8 cellular contexts compared by ENCODE assay signal in genomic region chr22:22745225-22746060, GRCh38.
A peak's percentile ranks its signal among the peaks of the same experiment; 100 is the strongest.
DNase-seq lines count a peak whose midpoint lies in the region; ATAC-seq and TF ChIP-seq lines count a peak whose summit lies in the region.

No MANE protein-coding gene starts in this region.

- ATAC-seq in activated CD4-positive, alpha-beta T cell treated with anti-CD3 and anti-CD28 coated beads for 36 hours = peak; percentile 66
- no peak for ATAC-seq in HG03196 (IDR thresholded peaks at IDR 0.05; ENCODE audit: unreplicated experiment)
- no peak for ATAC-seq in omental fat pad (ENCODE audit: low FRiP score)

- POLR2A ChIA-PET in activated CD4-positive, alpha-beta T cell treated with anti-CD3 and anti-CD28 coated beads for 36 hours (lab: Charles Lee) = interaction anchor here (1.2 kb wide), 1 partner anchor 8 kb away, joined by 3 read pairs; no protein-coding TSS in a partner anchor

- CTCF ChIA-PET in activated CD4-positive, alpha-beta T cell treated with anti-CD3 and anti-CD28 coated beads for 36 hours (lab: Charles Lee) = interaction anchor here (0.6 to 3.7 kb wide), 28 partner anchors 8 to 287 kb away, joined by 3 to 15 read pairs (median 4); no protein-coding TSS in a partner anchor

- H3K9me3 ChIP-seq in esophagus squamous epithelium = no peaks in the 10 kb centered on the region
- H3K9me3 ChIP-seq in prostate gland = no peaks in the 10 kb centered on the region

- H3K4me1 ChIP-seq in esophagus squamous epithelium (no peaks in the 10 kb centered on the region), prostate gland (replicated peaks) (no peaks in the 10 kb centered on the region)

- H3K27me3 Mint-ChIP-seq in HFFc6 (ENCODE audit: insufficient read depth) = peaks cover 14% of the 10 kb centered on the region
- peaks cover 13% of the 10 kb centered on the region for H3K27me3 Mint-ChIP-seq in activated CD4-positive, alpha-beta T cell treated with anti-CD3 and anti-CD28 coated beads for 36 hours

- H3K27me3 ChIP-seq in esophagus squamous epithelium = peaks cover 0 to 42% (median 0%) of the 10 kb centered on the region in 4 donors
- no peaks in the 10 kb centered on the region for H3K27me3 ChIP-seq in prostate gland (replicated peaks; ENCODE audit: insufficient read depth)

- 22 to 38% methylated on average over 4 to 5 of the region's 8 CpGs for WGBS in esophagus squamous epithelium, 2 donors
- 52% methylated on average over 8 of the region's 8 CpGs for WGBS in prostate gland

- no peaks in the 10 kb centered on the region for H3K9me3 Mint-ChIP-seq in HFFc6
- H3K9me3 Mint-ChIP-seq in activated CD4-positive, alpha-beta T cell treated with anti-CD3 and anti-CD28 coated beads for 36 hours (ENCODE audit: low read depth) = no peaks in the 10 kb centered on the region

- H3K36me3 ChIP-seq in esophagus squamous epithelium (no peaks in the 10 kb centered on the region), prostate gland (no peaks in the 10 kb centered on the region)

- TF ChIP-seq CTCF in HFFc6 (IDR thresholded peaks at IDR 0.05) = peak; percentile 66
- TF ChIP-seq CTCF in esophagus squamous epithelium (IDR thresholded peaks at IDR 0.05) = peak in 4 of 6 experiments; percentile 14 to 62 (median 45)
- peak in 3 of 4 experiments; percentile 13 to 52 (median 34) for TF ChIP-seq CTCF in prostate gland (IDR thresholded peaks at IDR 0.05)
- no peak for TF ChIP-seq CTCF in omental fat pad (IDR thresholded peaks at IDR 0.05)

- H3K27ac Mint-ChIP-seq in HFFc6 = no peak overlapping the region
- no peak overlapping the region for H3K27ac Mint-ChIP-seq in activated CD4-positive, alpha-beta T cell treated with anti-CD3 and anti-CD28 coated beads for 36 hours

- H3K4me3 ChIP-seq in esophagus squamous epithelium = no peak overlapping the region
- H3K4me3 ChIP-seq in prostate gland = no peak overlapping the region

- intact Hi-C loops in activated CD4-positive, alpha-beta T cell treated with anti-CD3 and anti-CD28 coated beads for 36 hours (cut with DNase I, micrococcal nuclease) = loop anchor here in 1 of 2 experiments (5.0 kb wide), 1 partner anchor 283 kb away; no protein-coding TSS in a partner anchor
- intact Hi-C loops in esophagus squamous epithelium (cut with DNase I) = no loop called here
- intact Hi-C loops in prostate gland (cut with DNase I) = no loop called here

- H3K27ac ChIP-seq in esophagus squamous epithelium = no peak overlapping the region
- no peak overlapping the region for H3K27ac ChIP-seq in prostate gland

- H3K36me3 Mint-ChIP-seq in HFFc6 (ENCODE audit: low read depth) = no peaks in the 10 kb centered on the region
- H3K36me3 Mint-ChIP-seq in activated CD4-positive, alpha-beta T cell treated with anti-CD3 and anti-CD28 coated beads for 36 hours (ENCODE audit: low read depth) = no peaks in the 10 kb centered on the region

- H3K4me3 Mint-ChIP-seq in HFFc6 = no peak overlapping the region
- no peak overlapping the region for H3K4me3 Mint-ChIP-seq in activated CD4-positive, alpha-beta T cell treated with anti-CD3 and anti-CD28 coated beads for 36 hours

- DNase-seq in NCI-H2107 (lab: John Stamatoyannopoulos, UW) (peak; percentile 1), NCI-H2107 treated with DMSO at 0.1 percent for 48 hours (lab: John Stamatoyannopoulos, UW; ENCODE audit: unreplicated experiment) (no peak), HFFc6 (peak; percentile 11), esophagus squamous epithelium (lab: John Stamatoyannopoulos, UW) (no peak), prostate gland (ENCODE audit: low spot score) (peak; percentile 14), omental fat pad (ENCODE audit: low spot score) (no peak)
- DNase-seq in activated CD4-positive, alpha-beta T cell treated with anti-CD3 and anti-CD28 coated beads for 36 hours = peak; percentile 67

- H3K4me1 Mint-ChIP-seq in HFFc6 (ENCODE audit: low read depth) = no peaks in the 10 kb centered on the region
- no peaks in the 10 kb centered on the region for H3K4me1 Mint-ChIP-seq in activated CD4-positive, alpha-beta T cell treated with anti-CD3 and anti-CD28 coated beads for 36 hours

- no peak for TF ChIP-seq POLR2A in esophagus squamous epithelium (IDR thresholded peaks at IDR 0.05)
- TF ChIP-seq POLR2A in prostate gland (IDR thresholded peaks at IDR 0.05) = no peak

Comparison
In these comparisons a context has a peak if more than half of its experiments do, and no peak if none do; other contexts are left out.
1. DNase-seq: peak in NCI-H2107 (single experiment), HFFc6 (single experiment), activated CD4-positive, alpha-beta T cell treated with anti-CD3 and anti-CD28 coated beads for 36 hours (single experiment) and prostate gland (single experiment); none in NCI-H2107 treated with DMSO at 0.1 percent for 48 hours (single experiment), esophagus squamous epithelium (single experiment) and omental fat pad (single experiment).
2. CTCF ChIP-seq: peak in HFFc6 (single experiment), esophagus squamous epithelium (4 of 6) and prostate gland (3 of 4); none in omental fat pad (0 of 3).